ENCODE assay signal across 1 cellular context in the genomic region with DNA sequence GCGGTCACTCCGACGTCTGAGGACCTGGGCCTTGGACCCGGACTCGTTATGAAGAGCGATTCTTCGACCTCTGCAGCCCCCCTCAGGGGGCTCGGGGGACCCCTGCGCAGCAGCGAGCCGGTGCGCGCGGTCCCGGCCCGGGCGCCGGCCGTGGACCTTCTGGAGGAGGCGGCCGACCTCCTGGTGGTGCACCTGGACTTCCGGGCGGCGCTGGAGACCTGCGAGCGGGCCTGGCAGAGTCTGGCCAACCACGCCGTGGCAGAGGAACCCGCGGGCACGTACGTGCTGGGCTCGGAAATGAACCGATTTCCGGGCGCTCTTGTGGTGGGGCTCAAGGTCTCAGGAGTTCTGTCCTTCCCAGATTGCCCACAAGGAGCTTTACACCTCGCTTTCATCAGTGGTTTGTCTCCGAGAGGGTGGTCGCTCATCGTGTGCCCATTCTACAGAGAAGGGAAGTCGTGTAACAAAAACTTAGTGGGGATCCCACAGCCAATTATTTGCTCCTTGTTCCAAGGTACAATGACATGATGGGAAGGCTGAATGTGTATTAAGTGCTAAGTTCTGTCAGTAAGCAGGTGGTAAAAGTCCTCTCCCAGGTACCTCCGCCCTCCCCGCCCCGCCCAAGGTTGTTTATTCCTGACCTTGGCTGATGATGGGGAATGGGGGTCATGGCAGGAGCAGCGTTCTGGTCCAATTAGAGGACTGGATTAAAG.
A peak's percentile ranks its signal among the peaks of the same experiment; 100 is the strongest.
TF ChIP-seq lines count a peak whose summit lies in the region.

No MANE protein-coding gene starts in this region.

TF ChIP-seq in HepG2, 621 proteins besides CTCF, POLR2A, EP300 and RAD21 (continued from another document):
- TF ChIP-seq SMAD9 (CRISPR knock-in tag; IDR thresholded peaks at IDR 0.05) = no peak
- TF ChIP-seq YEATS4 (CRISPR knock-in tag; IDR thresholded peaks at IDR 0.05; ENCODE audit: borderline replicate concordance) = no peak
- no peak for TF ChIP-seq SMC3 (IDR thresholded peaks at IDR 0.05; ENCODE audit: low read length)
- TF ChIP-seq MED13 (CRISPR knock-in tag; IDR thresholded peaks at IDR 0.05) = no peak
- no peak for TF ChIP-seq ZNF605 (CRISPR knock-in tag; IDR thresholded peaks at IDR 0.05)
- no peak for TF ChIP-seq CC2D1A (CRISPR knock-in tag; IDR thresholded peaks at IDR 0.05)
- no peak for TF ChIP-seq KLF15 (CRISPR knock-in tag; IDR thresholded peaks at IDR 0.05; ENCODE audit: borderline replicate concordance)
- TF ChIP-seq PRDM10 (CRISPR knock-in tag; IDR thresholded peaks at IDR 0.05; ENCODE audit: low read depth) = no peak
- TF ChIP-seq ADNP (CRISPR knock-in tag; IDR thresholded peaks at IDR 0.05) = no peak
- no peak for TF ChIP-seq SCMH1 (CRISPR knock-in tag; IDR thresholded peaks at IDR 0.05; ENCODE audit: borderline replicate concordance)
- 0 out of 2 replicates have a peak, but pooled peaks have one; percentile 23 for TF ChIP-seq MAX (IDR thresholded peaks at IDR 0.05)
- TF ChIP-seq ZNF235 (CRISPR knock-in tag; IDR thresholded peaks at IDR 0.05; ENCODE audit: borderline replicate concordance) = no peak
- TF ChIP-seq, protein P1, sequence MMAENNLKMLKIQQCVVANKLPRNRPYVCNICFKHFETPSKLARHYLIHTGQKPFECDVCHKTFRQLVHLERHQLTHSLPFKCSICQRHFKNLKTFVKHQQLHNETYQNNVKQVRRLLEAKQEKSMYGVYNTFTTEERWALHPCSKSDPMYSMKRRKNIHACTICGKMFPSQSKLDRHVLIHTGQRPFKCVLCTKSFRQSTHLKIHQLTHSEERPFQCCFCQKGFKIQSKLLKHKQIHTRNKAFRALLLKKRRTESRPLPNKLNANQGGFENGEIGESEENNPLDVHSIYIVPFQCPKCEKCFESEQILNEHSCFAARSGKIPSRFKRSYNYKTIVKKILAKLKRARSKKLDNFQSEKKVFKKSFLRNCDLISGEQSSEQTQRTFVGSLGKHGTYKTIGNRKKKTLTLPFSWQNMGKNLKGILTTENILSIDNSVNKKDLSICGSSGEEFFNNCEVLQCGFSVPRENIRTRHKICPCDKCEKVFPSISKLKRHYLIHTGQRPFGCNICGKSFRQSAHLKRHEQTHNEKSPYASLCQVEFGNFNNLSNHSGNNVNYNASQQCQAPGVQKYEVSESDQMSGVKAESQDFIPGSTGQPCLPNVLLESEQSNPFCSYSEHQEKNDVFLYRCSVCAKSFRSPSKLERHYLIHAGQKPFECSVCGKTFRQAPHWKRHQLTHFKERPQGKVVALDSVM (CRISPR knock-in tag; IDR thresholded peaks at IDR 0.05) = peak; percentile 4; the same call in 1 of the 2 replicates
- no peak for TF ChIP-seq ZNF547 (CRISPR knock-in tag; IDR thresholded peaks at IDR 0.05)
- no peak for TF ChIP-seq RFXAP (CRISPR knock-in tag; IDR thresholded peaks at IDR 0.05; ENCODE audit: borderline replicate concordance)
- no peak for TF ChIP-seq RARA (CRISPR knock-in tag; IDR thresholded peaks at IDR 0.05)
- TF ChIP-seq ZUFSP (CRISPR knock-in tag; IDR thresholded peaks at IDR 0.05; ENCODE audit: borderline replicate concordance) = no peak
- no peak for TF ChIP-seq SKI (IDR thresholded peaks at IDR 0.05; ENCODE audit: partially characterized antibody)
- TF ChIP-seq, protein P2, sequence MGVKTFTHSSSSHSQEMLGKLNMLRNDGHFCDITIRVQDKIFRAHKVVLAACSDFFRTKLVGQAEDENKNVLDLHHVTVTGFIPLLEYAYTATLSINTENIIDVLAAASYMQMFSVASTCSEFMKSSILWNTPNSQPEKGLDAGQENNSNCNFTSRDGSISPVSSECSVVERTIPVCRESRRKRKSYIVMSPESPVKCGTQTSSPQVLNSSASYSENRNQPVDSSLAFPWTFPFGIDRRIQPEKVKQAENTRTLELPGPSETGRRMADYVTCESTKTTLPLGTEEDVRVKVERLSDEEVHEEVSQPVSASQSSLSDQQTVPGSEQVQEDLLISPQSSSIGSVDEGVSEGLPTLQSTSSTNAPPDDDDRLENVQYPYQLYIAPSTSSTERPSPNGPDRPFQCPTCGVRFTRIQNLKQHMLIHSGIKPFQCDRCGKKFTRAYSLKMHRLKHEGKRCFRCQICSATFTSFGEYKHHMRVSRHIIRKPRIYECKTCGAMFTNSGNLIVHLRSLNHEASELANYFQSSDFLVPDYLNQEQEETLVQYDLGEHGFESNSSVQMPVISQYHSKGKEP (CRISPR knock-in tag; IDR thresholded peaks at IDR 0.05) = no peak; the same call in 1 of the 2 replicates
- no peak for TF ChIP-seq NONO (IDR thresholded peaks at IDR 0.05)
- TF ChIP-seq NONO (CRISPR knock-in tag; conservative IDR thresholded peaks at IDR 0.05) = no peak
- no peak for TF ChIP-seq ZNF577 (CRISPR knock-in tag; IDR thresholded peaks at IDR 0.05; ENCODE audit: borderline replicate concordance, low read depth)
- no peak for TF ChIP-seq SATB2 (CRISPR knock-in tag; IDR thresholded peaks at IDR 0.05)
- no peak for TF ChIP-seq CEBPG (CRISPR knock-in tag; IDR thresholded peaks at IDR 0.05)
- TF ChIP-seq, protein P3, sequence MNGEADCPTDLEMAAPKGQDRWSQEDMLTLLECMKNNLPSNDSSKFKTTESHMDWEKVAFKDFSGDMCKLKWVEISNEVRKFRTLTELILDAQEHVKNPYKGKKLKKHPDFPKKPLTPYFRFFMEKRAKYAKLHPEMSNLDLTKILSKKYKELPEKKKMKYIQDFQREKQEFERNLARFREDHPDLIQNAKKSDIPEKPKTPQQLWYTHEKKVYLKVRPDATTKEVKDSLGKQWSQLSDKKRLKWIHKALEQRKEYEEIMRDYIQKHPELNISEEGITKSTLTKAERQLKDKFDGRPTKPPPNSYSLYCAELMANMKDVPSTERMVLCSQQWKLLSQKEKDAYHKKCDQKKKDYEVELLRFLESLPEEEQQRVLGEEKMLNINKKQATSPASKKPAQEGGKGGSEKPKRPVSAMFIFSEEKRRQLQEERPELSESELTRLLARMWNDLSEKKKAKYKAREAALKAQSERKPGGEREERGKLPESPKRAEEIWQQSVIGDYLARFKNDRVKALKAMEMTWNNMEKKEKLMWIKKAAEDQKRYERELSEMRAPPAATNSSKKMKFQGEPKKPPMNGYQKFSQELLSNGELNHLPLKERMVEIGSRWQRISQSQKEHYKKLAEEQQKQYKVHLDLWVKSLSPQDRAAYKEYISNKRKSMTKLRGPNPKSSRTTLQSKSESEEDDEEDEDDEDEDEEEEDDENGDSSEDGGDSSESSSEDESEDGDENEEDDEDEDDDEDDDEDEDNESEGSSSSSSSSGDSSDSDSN (CRISPR knock-in tag; IDR thresholded peaks at IDR 0.05) = peak; percentile 64
- TF ChIP-seq ZFP36L1 (CRISPR knock-in tag; IDR thresholded peaks at IDR 0.05) = no peak
- TF ChIP-seq, protein P4, sequence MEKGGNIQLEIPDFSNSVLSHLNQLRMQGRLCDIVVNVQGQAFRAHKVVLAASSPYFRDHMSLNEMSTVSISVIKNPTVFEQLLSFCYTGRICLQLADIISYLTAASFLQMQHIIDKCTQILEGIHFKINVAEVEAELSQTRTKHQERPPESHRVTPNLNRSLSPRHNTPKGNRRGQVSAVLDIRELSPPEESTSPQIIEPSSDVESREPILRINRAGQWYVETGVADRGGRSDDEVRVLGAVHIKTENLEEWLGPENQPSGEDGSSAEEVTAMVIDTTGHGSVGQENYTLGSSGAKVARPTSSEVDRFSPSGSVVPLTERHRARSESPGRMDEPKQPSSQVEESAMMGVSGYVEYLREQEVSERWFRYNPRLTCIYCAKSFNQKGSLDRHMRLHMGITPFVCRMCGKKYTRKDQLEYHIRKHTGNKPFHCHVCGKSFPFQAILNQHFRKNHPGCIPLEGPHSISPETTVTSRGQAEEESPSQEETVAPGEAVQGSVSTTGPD (CRISPR knock-in tag; IDR thresholded peaks at IDR 0.05) = no peak
- TF ChIP-seq, protein P5, sequence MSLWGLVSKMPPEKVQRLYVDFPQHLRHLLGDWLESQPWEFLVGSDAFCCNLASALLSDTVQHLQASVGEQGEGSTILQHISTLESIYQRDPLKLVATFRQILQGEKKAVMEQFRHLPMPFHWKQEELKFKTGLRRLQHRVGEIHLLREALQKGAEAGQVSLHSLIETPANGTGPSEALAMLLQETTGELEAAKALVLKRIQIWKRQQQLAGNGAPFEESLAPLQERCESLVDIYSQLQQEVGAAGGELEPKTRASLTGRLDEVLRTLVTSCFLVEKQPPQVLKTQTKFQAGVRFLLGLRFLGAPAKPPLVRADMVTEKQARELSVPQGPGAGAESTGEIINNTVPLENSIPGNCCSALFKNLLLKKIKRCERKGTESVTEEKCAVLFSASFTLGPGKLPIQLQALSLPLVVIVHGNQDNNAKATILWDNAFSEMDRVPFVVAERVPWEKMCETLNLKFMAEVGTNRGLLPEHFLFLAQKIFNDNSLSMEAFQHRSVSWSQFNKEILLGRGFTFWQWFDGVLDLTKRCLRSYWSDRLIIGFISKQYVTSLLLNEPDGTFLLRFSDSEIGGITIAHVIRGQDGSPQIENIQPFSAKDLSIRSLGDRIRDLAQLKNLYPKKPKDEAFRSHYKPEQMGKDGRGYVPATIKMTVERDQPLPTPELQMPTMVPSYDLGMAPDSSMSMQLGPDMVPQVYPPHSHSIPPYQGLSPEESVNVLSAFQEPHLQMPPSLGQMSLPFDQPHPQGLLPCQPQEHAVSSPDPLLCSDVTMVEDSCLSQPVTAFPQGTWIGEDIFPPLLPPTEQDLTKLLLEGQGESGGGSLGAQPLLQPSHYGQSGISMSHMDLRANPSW (CRISPR knock-in tag; IDR thresholded peaks at IDR 0.05; ENCODE audit: borderline replicate concordance) = no peak
- TF ChIP-seq KDM2A (CRISPR knock-in tag; IDR thresholded peaks at IDR 0.05; ENCODE audit: borderline replicate concordance, low read depth) = no peak
- TF ChIP-seq ZNF567 (CRISPR knock-in tag; IDR thresholded peaks at IDR 0.05; ENCODE audit: borderline replicate concordance) = no peak
- 0 out of 2 replicates have a peak, but pooled peaks have one; percentile 37 for TF ChIP-seq ZNF788 (CRISPR knock-in tag; IDR thresholded peaks at IDR 0.05; ENCODE audit: borderline replicate concordance)
- TF ChIP-seq PITX1 (CRISPR knock-in tag; IDR thresholded peaks at IDR 0.05) = no peak
